1 cellular context compared by ENCODE assay signal in genomic region chr1:227447531-227447990, GRCh38.
TF ChIP-seq lines count a peak whose summit lies in the region.

No MANE protein-coding gene starts in this region.

TF ChIP-seq in SK-N-SH treated with all-trans-retinoic acid at 6 μM for 48 hours, 23 proteins besides CTCF, POLR2A, EP300 and RAD21 (continued from another document):
- TF ChIP-seq ZFP30 (CRISPR knock-in tag; IDR thresholded peaks at IDR 0.05): no peak
- TF ChIP-seq ZC3H10 (CRISPR knock-in tag; IDR thresholded peaks at IDR 0.05): no peak
- TF ChIP-seq GLIS3 (CRISPR knock-in tag; IDR thresholded peaks at IDR 0.05): no peak
- TF ChIP-seq ZFP3 (CRISPR knock-in tag; IDR thresholded peaks at IDR 0.05): no peak
